Comparison of ENCODE assay signal across 8 cellular contexts in genomic region chr17:67441052-67441738, GRCh38.
A peak's percentile ranks its signal among the peaks of the same experiment; 100 is the strongest.
DNase-seq lines count a peak whose midpoint lies in the region; ATAC-seq and TF ChIP-seq lines count a peak whose summit lies in the region.

No MANE protein-coding gene starts in this region.

- H3K36me3 Mint-ChIP-seq in MCF 10A (ENCODE audit: insufficient read depth, unreplicated experiment) = no peaks in the 10 kb centered on the region
- H3K36me3 Mint-ChIP-seq in stimulated activated memory B cell treated with anti-CD40 and anti-IgM and Interleukin-4, amounts not matched to agents 10 μg/mL and 1 μg/mL and 100 μg/mL, for 72 hours = peaks cover 5% of the 10 kb centered on the region

- H3K4me3 ChIP-seq in breast epithelium (no peak overlapping the region), WERI-Rb-1 (ENCODE audit: low read depth, low read length) (peak overlapping the region; percentile 51), cardiac fibroblast (replicated peaks in 1 of 2; ENCODE audit: low read depth in 2 of 2, low read length in 2 of 2) (peak overlapping the region in 1 of 2 donors; percentile 19)

- intact Hi-C loops in MCF 10A (cut with micrococcal nuclease) = no loop called here
- intact Hi-C loops in breast epithelium (cut with DNase I; ENCODE audit: low total_unique reads) = no loop called here

- TF ChIP-seq POLR2A in breast epithelium (IDR thresholded peaks at IDR 0.05) = no peak

- TF ChIP-seq CTCF in MCF 10A (IDR thresholded peaks at IDR 0.05; ENCODE audit: unreplicated experiment) (no peak), breast epithelium (IDR thresholded peaks at IDR 0.05) (no peak), WERI-Rb-1 (IDR thresholded peaks at IDR 0.05; ENCODE audit: low read depth, low read length) (no peak), cardiac fibroblast (IDR thresholded peaks at IDR 0.05; ENCODE audit: low read depth, low read length) (no peak)

- CTCF ChIA-PET in MCF 10A (lab: Yijun Ruan, JAX) = interaction anchor here (1.0 to 2.4 kb wide), 2 partner anchors 14 to 34 kb away, joined by 4 to 8 read pairs; no protein-coding TSS in a partner anchor

- DNase-seq in MCF 10A (ENCODE audit: unreplicated experiment) = peak; percentile 69
- DNase-seq in breast epithelium (ENCODE audit: low spot score in 2 of 2) = no peak
- DNase-seq in WERI-Rb-1 = peak; percentile 38
- DNase-seq in cardiac fibroblast (ENCODE audit: low read depth in 2 of 2) = peak; percentile 52 to 86
- DNase-seq in myocyte (ENCODE audit: low read depth) = peak; percentile 74
- no peak for DNase-seq in iPS-NIHi11 (ENCODE audit: low spot score)
- DNase-seq in NCI-H2196 treated with DMSO at 0.1 percent for 48 hours (lab: John Stamatoyannopoulos, UW; ENCODE audit: unreplicated experiment) = no peak

- H3K27me3 Mint-ChIP-seq in MCF 10A (ENCODE audit: insufficient read depth, unreplicated experiment) = no peaks in the 10 kb centered on the region
- H3K27me3 Mint-ChIP-seq in stimulated activated memory B cell treated with anti-CD40 and anti-IgM and Interleukin-4, amounts not matched to agents 10 μg/mL and 1 μg/mL and 100 μg/mL, for 72 hours = no peaks in the 10 kb centered on the region

- ATAC-seq in stimulated activated memory B cell treated with anti-CD40 and anti-IgM and Interleukin-4, amounts not matched to agents 10 μg/mL and 1 μg/mL and 100 μg/mL, for 72 hours = peak; percentile 57

- H3K27ac ChIP-seq in breast epithelium = peak overlapping the region in 1 of 2 donors; percentile 49
- H3K27ac ChIP-seq in WERI-Rb-1 = peak overlapping the region; percentile 27; the same call in 1 of the 2 replicates

- H3K27ac Mint-ChIP-seq in MCF 10A (ENCODE audit: low read depth, unreplicated experiment) = peak overlapping the region; percentile 65
- peak overlapping the region; percentile 51 for H3K27ac Mint-ChIP-seq in stimulated activated memory B cell treated with anti-CD40 and anti-IgM and Interleukin-4, amounts not matched to agents 10 μg/mL and 1 μg/mL and 100 μg/mL, for 72 hours

- POLR2A ChIA-PET in MCF 10A (lab: Yijun Ruan, JAX) = interaction anchor here (0.6 to 2.4 kb wide), 9 partner anchors 9 to 789 kb away, joined by 3 to 9 read pairs (median 3); no protein-coding TSS in a partner anchor

- H3K4me1 Mint-ChIP-seq in MCF 10A (ENCODE audit: insufficient read depth, unreplicated experiment) = peaks cover 15% of the 10 kb centered on the region
- H3K4me1 Mint-ChIP-seq in stimulated activated memory B cell treated with anti-CD40 and anti-IgM and Interleukin-4, amounts not matched to agents 10 μg/mL and 1 μg/mL and 100 μg/mL, for 72 hours = no peaks in the 10 kb centered on the region

- no peaks in the 10 kb centered on the region for H3K27me3 ChIP-seq in breast epithelium
- no peaks in the 10 kb centered on the region for H3K27me3 ChIP-seq in WERI-Rb-1 (ENCODE audit: insufficient read depth, low read depth, severe bottlenecking)

- BruUV-seq in MCF 10A (replicated peaks; lab: Mats Ljungman, UMichigan) = no TSS peak

- H3K4me3 Mint-ChIP-seq in MCF 10A (ENCODE audit: unreplicated experiment) = peak overlapping the region; percentile 35
- peak overlapping the region; percentile 23 for H3K4me3 Mint-ChIP-seq in stimulated activated memory B cell treated with anti-CD40 and anti-IgM and Interleukin-4, amounts not matched to agents 10 μg/mL and 1 μg/mL and 100 μg/mL, for 72 hours

- H3K36me3 ChIP-seq in breast epithelium (no peaks in the 10 kb centered on the region), WERI-Rb-1 (no peaks in the 10 kb centered on the region)

- H3K4me1 ChIP-seq in breast epithelium = no peaks in the 10 kb centered on the region

- H3K9me3 Mint-ChIP-seq in MCF 10A (ENCODE audit: unreplicated experiment) = no peaks in the 10 kb centered on the region
- H3K9me3 Mint-ChIP-seq in stimulated activated memory B cell treated with anti-CD40 and anti-IgM and Interleukin-4, amounts not matched to agents 10 μg/mL and 1 μg/mL and 100 μg/mL, for 72 hours = no peaks in the 10 kb centered on the region

- no peaks in the 10 kb centered on the region for H3K9me3 ChIP-seq in breast epithelium
- H3K9me3 ChIP-seq in WERI-Rb-1 (ENCODE audit: severe bottlenecking) = no peaks in the 10 kb centered on the region

Comparison
In these comparisons a context has a peak if more than half of its experiments do, and no peak if none do; other contexts are left out.
1. DNase-seq: peak in MCF 10A (single experiment), WERI-Rb-1 (single experiment), cardiac fibroblast (2 of 2) and myocyte (single experiment); none in breast epithelium (0 of 2), iPS-NIHi11 (single experiment) and NCI-H2196 treated with DMSO at 0.1 percent for 48 hours (single experiment).